Comparison of ENCODE assay signal across 2 cellular contexts in the genomic region with DNA sequence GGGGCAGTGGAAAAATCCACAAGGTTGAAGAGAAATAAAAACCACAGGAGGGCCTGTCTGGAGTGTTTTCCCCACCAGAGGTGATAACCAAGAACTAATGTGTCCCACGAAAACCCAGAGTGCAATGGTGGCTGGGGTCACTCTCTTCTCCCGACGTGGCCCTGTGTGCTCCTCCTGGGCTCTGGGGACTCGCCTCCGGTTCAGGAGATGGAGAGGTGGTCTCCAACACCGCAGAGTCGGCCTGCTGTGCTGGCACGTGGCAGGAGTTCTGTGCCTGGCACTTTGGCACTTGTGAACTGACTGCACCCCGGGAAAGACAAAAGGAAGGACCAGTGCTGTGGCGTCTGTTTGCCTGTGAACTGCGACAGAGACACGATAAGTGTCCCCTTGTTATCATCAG.
TF ChIP-seq lines count a peak whose summit lies in the region.

No MANE protein-coding gene starts in this region.

TF ChIP-seq in H1, 55 proteins besides CTCF, POLR2A, EP300 and RAD21:
- TF ChIP-seq POLR2AphosphoS5 (IDR thresholded peaks at IDR 0.05; ENCODE audit: low read depth, low read length) = no peak
- no peak for TF ChIP-seq CTBP2 (IDR thresholded peaks at IDR 0.05; ENCODE audit: borderline replicate concordance, insufficient read depth, insufficient read length, low read length)
- no peak for TF ChIP-seq NRF1 (IDR thresholded peaks at IDR 0.05; ENCODE audit: low read depth, low read length)
- no peak for TF ChIP-seq BACH1 (IDR thresholded peaks at IDR 0.05; ENCODE audit: low read length)
- TF ChIP-seq RBBP5 (IDR thresholded peaks at IDR 0.05; ENCODE audit: borderline replicate concordance, low read depth, low read length) = no peak
- no peak for TF ChIP-seq SP2 (IDR thresholded peaks at IDR 0.05; ENCODE audit: low read length)
- no peak for TF ChIP-seq CHD1 (IDR thresholded peaks at IDR 0.05; ENCODE audit: low read depth, low read length)
- TF ChIP-seq GTF2F1 (IDR thresholded peaks at IDR 0.05; ENCODE audit: borderline replicate concordance, low read depth, low read length) = no peak
- no peak for TF ChIP-seq CBX5 (IDR thresholded peaks at IDR 0.05; ENCODE audit: low read depth, low read length)
- TF ChIP-seq, protein P1, sequence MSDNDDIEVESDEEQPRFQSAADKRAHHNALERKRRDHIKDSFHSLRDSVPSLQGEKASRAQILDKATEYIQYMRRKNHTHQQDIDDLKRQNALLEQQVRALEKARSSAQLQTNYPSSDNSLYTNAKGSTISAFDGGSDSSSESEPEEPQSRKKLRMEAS (IDR thresholded peaks at IDR 0.05) = no peak
- no peak for TF ChIP-seq KDM1A (IDR thresholded peaks at IDR 0.05; ENCODE audit: borderline replicate concordance, low read length)
- no peak for TF ChIP-seq ASH2L (IDR thresholded peaks at IDR 0.05; ENCODE audit: low read length)
- TF ChIP-seq TBP (IDR thresholded peaks at IDR 0.05; ENCODE audit: low read depth, low read length) = no peak
- no peak for TF ChIP-seq HDAC2 (IDR thresholded peaks at IDR 0.05; ENCODE audit: borderline replicate concordance in 1 of 2, low read depth in 2 of 2, low read length in 2 of 2)

TF ChIP-seq in neural cell, 6 proteins besides CTCF, POLR2A, EP300 and RAD21:
- no peak for TF ChIP-seq TAF1 (IDR thresholded peaks at IDR 0.05; ENCODE audit: low read depth)
- no peak for TF ChIP-seq SMC3 (conservative IDR thresholded peaks at IDR 0.05; ENCODE audit: poor library complexity)
- TF ChIP-seq EZH2 (IDR thresholded peaks at IDR 0.05; ENCODE audit: borderline replicate concordance, insufficient read depth, low read length, poor library complexity, severe bottlenecking) = no peak
- no peak for TF ChIP-seq POLR2AphosphoS5 (IDR thresholded peaks at IDR 0.05)
- TF ChIP-seq MXI1 (conservative IDR thresholded peaks at IDR 0.05; ENCODE audit: poor library complexity, severe bottlenecking) = no peak
- TF ChIP-seq REST (IDR thresholded peaks at IDR 0.05; ENCODE audit: borderline replicate concordance) = no peak
TF ChIP-seq in neural cell: peak in this region for 0.
